In genomic region chr13:25301347-25302113, GRCh38 we compare ENCODE assay signal across 1 cellular context.
A peak's percentile ranks its signal among the peaks of the same experiment; 100 is the strongest.
TF ChIP-seq lines count a peak whose summit lies in the region.

Gene NUP58, plus strand, starts transcription at chr13:25301625. Its CDS starts 149 bp downstream, at chr13:25301774.

TF ChIP-seq in HepG2, 621 proteins besides CTCF, POLR2A, EP300 and RAD21 (continued from another document and continues in another):
- TF ChIP-seq, protein P1, sequence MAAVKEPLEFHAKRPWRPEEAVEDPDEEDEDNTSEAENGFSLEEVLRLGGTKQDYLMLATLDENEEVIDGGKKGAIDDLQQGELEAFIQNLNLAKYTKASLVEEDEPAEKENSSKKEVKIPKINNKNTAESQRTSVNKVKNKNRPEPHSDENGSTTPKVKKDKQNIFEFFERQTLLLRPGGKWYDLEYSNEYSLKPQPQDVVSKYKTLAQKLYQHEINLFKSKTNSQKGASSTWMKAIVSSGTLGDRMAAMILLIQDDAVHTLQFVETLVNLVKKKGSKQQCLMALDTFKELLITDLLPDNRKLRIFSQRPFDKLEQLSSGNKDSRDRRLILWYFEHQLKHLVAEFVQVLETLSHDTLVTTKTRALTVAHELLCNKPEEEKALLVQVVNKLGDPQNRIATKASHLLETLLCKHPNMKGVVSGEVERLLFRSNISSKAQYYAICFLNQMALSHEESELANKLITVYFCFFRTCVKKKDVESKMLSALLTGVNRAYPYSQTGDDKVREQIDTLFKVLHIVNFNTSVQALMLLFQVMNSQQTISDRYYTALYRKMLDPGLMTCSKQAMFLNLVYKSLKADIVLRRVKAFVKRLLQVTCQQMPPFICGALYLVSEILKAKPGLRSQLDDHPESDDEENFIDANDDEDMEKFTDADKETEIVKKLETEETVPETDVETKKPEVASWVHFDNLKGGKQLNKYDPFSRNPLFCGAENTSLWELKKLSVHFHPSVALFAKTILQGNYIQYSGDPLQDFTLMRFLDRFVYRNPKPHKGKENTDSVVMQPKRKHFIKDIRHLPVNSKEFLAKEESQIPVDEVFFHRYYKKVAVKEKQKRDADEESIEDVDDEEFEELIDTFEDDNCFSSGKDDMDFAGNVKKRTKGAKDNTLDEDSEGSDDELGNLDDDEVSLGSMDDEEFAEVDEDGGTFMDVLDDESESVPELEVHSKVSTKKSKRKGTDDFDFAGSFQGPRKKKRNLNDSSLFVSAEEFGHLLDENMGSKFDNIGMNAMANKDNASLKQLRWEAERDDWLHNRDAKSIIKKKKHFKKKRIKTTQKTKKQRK (IDR thresholded peaks at IDR 0.05; ENCODE audit: low read length) = no peak
- TF ChIP-seq, protein P2, sequence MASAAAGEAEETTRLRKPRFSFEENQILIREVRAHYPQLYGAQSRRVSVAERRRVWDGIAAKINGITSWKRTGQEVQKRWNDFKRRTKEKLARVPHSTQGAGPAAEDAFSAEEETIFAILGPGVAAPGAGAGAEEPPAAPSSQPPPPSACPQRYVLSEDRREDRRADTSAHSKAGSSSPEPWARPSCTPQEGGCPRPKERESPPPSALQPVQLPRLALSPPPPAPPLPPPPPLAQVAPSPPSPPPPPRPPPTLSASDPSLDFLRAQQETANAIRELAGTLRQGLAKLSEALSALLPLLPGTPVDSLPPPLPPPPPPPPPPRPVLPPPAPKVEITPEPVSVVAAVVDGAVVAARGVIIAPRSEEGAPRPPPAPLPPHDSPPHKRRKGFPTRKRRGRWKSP (CRISPR knock-in tag; IDR thresholded peaks at IDR 0.05) = peak; percentile 87
- TF ChIP-seq ZNF777 (CRISPR knock-in tag; IDR thresholded peaks at IDR 0.05) (0 out of 2 replicates have a peak, but pooled peaks have one; percentile 47), ZFP82 (CRISPR knock-in tag; IDR thresholded peaks at IDR 0.05; ENCODE audit: borderline replicate concordance) (0 out of 2 replicates have a peak, but pooled peaks have one; percentile 68), SALL2 (CRISPR knock-in tag; IDR thresholded peaks at IDR 0.05) (no peak), TEAD3 (CRISPR knock-in tag; optimal IDR thresholded peaks at IDR 0.05; ENCODE audit: borderline replicate concordance) (peak; percentile 79), ATF5 (CRISPR knock-in tag; IDR thresholded peaks at IDR 0.05; ENCODE audit: low read depth) (no peak), ARNT2 (CRISPR knock-in tag; IDR thresholded peaks at IDR 0.05; ENCODE audit: low read depth) (peak; percentile 78), ZNF432 (CRISPR knock-in tag; IDR thresholded peaks at IDR 0.05; ENCODE audit: borderline replicate concordance) (no peak), ZKSCAN8 (CRISPR knock-in tag; IDR thresholded peaks at IDR 0.05; ENCODE audit: borderline replicate concordance) (no peak), ZNF326 (CRISPR knock-in tag; IDR thresholded peaks at IDR 0.05; ENCODE audit: borderline replicate concordance) (no peak), ZNF20 (CRISPR knock-in tag; IDR thresholded peaks at IDR 0.05) (0 out of 2 replicates have a peak, but pooled peaks have one; percentile 49), TAF1 (CRISPR knock-in tag; IDR thresholded peaks at IDR 0.05) (peak; percentile 84), ZFP36 (IDR thresholded peaks at IDR 0.05; ENCODE audit: borderline replicate concordance, low read depth, low read length, partially characterized antibody) (no peak), ZMYM4 (CRISPR knock-in tag; IDR thresholded peaks at IDR 0.05) (peak; percentile 98), ZSCAN22 (CRISPR knock-in tag; IDR thresholded peaks at IDR 0.05) (0 out of 2 replicates have a peak, but pooled peaks have one; percentile 14), ZNF724P (CRISPR knock-in tag; IDR thresholded peaks at IDR 0.05; ENCODE audit: borderline replicate concordance) (no peak; the same call in 1 of the 2 replicates), ZBTB26 (CRISPR knock-in tag; IDR thresholded peaks at IDR 0.05; ENCODE audit: borderline replicate concordance) (no peak), FOXK2 (IDR thresholded peaks at IDR 0.05) (no peak), NFIB (CRISPR knock-in tag; IDR thresholded peaks at IDR 0.05; ENCODE audit: borderline replicate concordance) (no peak), ZNF557 (CRISPR knock-in tag; IDR thresholded peaks at IDR 0.05) (no peak), ZNF280D (CRISPR knock-in tag; IDR thresholded peaks at IDR 0.05) (no peak), ZNF780A (CRISPR knock-in tag; IDR thresholded peaks at IDR 0.05) (no peak), ZNF234 (CRISPR knock-in tag; conservative IDR thresholded peaks at IDR 0.05) (no peak), SKIL (CRISPR knock-in tag; IDR thresholded peaks at IDR 0.05; ENCODE audit: borderline replicate concordance) (no peak), MIER3 (CRISPR knock-in tag; IDR thresholded peaks at IDR 0.05; ENCODE audit: borderline replicate concordance) (peak; percentile 64; the same call in 1 of the 2 replicates), DBP (CRISPR knock-in tag; IDR thresholded peaks at IDR 0.05; ENCODE audit: not compliant biosample characterization) (no peak), NFE2 (CRISPR knock-in tag; IDR thresholded peaks at IDR 0.05) (no peak), ZFY (CRISPR knock-in tag; IDR thresholded peaks at IDR 0.05) (peak; percentile 92), HIVEP1 (CRISPR knock-in tag; IDR thresholded peaks at IDR 0.05) (peak; percentile 52; the same call in 1 of the 2 replicates), GTF3A (CRISPR knock-in tag; conservative IDR thresholded peaks at IDR 0.05) (no peak), SMAD3 (CRISPR knock-in tag; IDR thresholded peaks at IDR 0.05) (no peak), ZNF180 (CRISPR knock-in tag; IDR thresholded peaks at IDR 0.05; ENCODE audit: borderline replicate concordance, low read depth) (no peak), ZBTB1 (CRISPR knock-in tag; IDR thresholded peaks at IDR 0.05; ENCODE audit: borderline replicate concordance) (no peak), ZNF639 (CRISPR knock-in tag; conservative IDR thresholded peaks at IDR 0.05) (peak; percentile 47; the same call in 1 of the 2 replicates), ZNF567 (CRISPR knock-in tag; IDR thresholded peaks at IDR 0.05; ENCODE audit: borderline replicate concordance) (no peak), ATAD3A (CRISPR knock-in tag; IDR thresholded peaks at IDR 0.05) (no peak), ZNF333 (CRISPR knock-in tag; IDR thresholded peaks at IDR 0.05; ENCODE audit: borderline replicate concordance) (0 out of 2 replicates have a peak, but pooled peaks have one; percentile 47), NAIF1 (CRISPR knock-in tag; IDR thresholded peaks at IDR 0.05; ENCODE audit: borderline replicate concordance) (no peak)
- TF ChIP-seq, protein P3, sequence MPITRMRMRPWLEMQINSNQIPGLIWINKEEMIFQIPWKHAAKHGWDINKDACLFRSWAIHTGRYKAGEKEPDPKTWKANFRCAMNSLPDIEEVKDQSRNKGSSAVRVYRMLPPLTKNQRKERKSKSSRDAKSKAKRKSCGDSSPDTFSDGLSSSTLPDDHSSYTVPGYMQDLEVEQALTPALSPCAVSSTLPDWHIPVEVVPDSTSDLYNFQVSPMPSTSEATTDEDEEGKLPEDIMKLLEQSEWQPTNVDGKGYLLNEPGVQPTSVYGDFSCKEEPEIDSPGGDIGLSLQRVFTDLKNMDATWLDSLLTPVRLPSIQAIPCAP (CRISPR knock-in tag; IDR thresholded peaks at IDR 0.05; ENCODE audit: low read depth) = 0 out of 2 replicates have a peak, but pooled peaks have one; percentile 45
- TF ChIP-seq, protein P4, sequence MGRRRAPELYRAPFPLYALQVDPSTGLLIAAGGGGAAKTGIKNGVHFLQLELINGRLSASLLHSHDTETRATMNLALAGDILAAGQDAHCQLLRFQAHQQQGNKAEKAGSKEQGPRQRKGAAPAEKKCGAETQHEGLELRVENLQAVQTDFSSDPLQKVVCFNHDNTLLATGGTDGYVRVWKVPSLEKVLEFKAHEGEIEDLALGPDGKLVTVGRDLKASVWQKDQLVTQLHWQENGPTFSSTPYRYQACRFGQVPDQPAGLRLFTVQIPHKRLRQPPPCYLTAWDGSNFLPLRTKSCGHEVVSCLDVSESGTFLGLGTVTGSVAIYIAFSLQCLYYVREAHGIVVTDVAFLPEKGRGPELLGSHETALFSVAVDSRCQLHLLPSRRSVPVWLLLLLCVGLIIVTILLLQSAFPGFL (CRISPR knock-in tag; IDR thresholded peaks at IDR 0.05) = no peak
- TF ChIP-seq, protein P5, sequence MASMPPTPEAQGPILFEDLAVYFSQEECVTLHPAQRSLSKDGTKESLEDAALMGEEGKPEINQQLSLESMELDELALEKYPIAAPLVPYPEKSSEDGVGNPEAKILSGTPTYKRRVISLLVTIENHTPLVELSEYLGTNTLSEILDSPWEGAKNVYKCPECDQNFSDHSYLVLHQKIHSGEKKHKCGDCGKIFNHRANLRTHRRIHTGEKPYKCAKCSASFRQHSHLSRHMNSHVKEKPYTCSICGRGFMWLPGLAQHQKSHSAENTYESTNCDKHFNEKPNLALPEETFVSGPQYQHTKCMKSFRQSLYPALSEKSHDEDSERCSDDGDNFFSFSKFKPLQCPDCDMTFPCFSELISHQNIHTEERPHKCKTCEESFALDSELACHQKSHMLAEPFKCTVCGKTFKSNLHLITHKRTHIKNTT (CRISPR knock-in tag; IDR thresholded peaks at IDR 0.05) = no peak
- TF ChIP-seq, protein P6, sequence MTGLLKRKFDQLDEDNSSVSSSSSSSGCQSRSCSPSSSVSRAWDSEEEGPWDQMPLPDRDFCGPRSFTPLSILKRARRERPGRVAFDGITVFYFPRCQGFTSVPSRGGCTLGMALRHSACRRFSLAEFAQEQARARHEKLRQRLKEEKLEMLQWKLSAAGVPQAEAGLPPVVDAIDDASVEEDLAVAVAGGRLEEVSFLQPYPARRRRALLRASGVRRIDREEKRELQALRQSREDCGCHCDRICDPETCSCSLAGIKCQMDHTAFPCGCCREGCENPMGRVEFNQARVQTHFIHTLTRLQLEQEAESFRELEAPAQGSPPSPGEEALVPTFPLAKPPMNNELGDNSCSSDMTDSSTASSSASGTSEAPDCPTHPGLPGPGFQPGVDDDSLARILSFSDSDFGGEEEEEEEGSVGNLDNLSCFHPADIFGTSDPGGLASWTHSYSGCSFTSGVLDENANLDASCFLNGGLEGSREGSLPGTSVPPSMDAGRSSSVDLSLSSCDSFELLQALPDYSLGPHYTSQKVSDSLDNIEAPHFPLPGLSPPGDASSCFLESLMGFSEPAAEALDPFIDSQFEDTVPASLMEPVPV (CRISPR knock-in tag; IDR thresholded peaks at IDR 0.05) = peak; percentile 72; the same call in 1 of the 2 replicates
